15 cellular contexts compared by ENCODE assay signal in the genomic region with DNA sequence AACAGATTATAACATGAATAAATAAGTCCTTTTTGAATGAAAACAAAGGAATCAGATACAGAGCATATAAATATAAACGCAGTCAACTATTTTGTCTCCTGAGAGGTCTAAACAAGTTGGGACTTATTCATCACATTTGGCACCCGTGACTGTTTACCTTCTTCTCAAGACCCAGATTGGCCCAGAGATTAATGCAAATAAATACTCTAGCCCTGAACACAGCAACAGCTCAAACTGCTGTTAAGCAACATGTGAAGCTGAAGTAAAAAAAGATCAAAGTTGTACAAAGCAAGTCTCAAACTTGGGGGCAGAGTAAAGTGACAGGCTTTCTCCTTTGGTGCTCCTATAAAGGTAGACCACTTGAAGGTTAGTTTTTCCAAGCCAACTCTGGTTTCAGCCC.
DNase-seq lines count a peak whose midpoint lies in the region; ATAC-seq and TF ChIP-seq lines count a peak whose summit lies in the region.
"Had no signal": no experiment of that assay in that cellular context is flagged by ENCODE, and none has a peak within 500 bp of the region (broad histone marks: within the 10 kb centered on the region; RNA-seq: fewer than 3 reads in every experiment).

No MANE protein-coding gene starts in this region.

- no peaks in the 10 kb centered on the region for H3K9me3 ChIP-seq in mesenchymal stem cell (ENCODE audit: control insufficient read depth, low read length)
- H3K9me3 ChIP-seq: HAP-1, right atrium auricular region, SJSA1 had no signal

- H3K4me2 ChIP-seq in mesenchymal stem cell (ENCODE audit: low read length, poor library complexity, severe bottlenecking), result no peak overlapping the region

- no peaks in the 10 kb centered on the region for H3K9me3 Mint-ChIP-seq in HFFc6
- H3K9me3 Mint-ChIP-seq in activated CD4-positive, alpha-beta memory T cell treated with anti-CD3 and anti-CD28 coated beads for 36 hours, result no peaks in the 10 kb centered on the region
- H3K9me3 Mint-ChIP-seq: activated naive CD4-positive, alpha-beta T cell treated with anti-CD3 and anti-CD28 coated beads for 36 hours had no signal

- WGBS in mesenchymal stem cell, result 59% methylated on average over 2 of the region's 2 CpGs

- H3K79me1 ChIP-seq in mesenchymal stem cell (replicated peaks; ENCODE audit: low read length, poor library complexity, severe bottlenecking), result peaks cover 2% of the 10 kb centered on the region

- no peak overlapping the region for H2AFZ ChIP-seq in mesenchymal stem cell (ENCODE audit: low read depth, low read length)

- no peak overlapping the region for H4K8ac ChIP-seq in mesenchymal stem cell (ENCODE audit: low read length)

- TF ChIP-seq CTCF in choroid plexus epithelial cell (conservative IDR thresholded peaks at IDR 0.05; ENCODE audit: low read depth, low read length) (no peak), HFFc6 (IDR thresholded peaks at IDR 0.05) (no peak)

- H2AK5ac ChIP-seq in mesenchymal stem cell (ENCODE audit: low read length, severe bottlenecking), result no peak overlapping the region

- H3K14ac ChIP-seq in mesenchymal stem cell (ENCODE audit: low read length in 2 of 2), result no peak overlapping the region

- no peaks in the 10 kb centered on the region for H3K27me3 ChIP-seq in mesenchymal stem cell (ENCODE audit: control insufficient read depth in 1 of 2, insufficient read depth in 1 of 2, low read length in 2 of 2)
- H3K27me3 ChIP-seq: right atrium auricular region, SJSA1 had no signal

- CTCF ChIA-PET in activated CD4-positive, alpha-beta memory T cell treated with anti-CD3 and anti-CD28 coated beads for 36 hours (lab: Charles Lee), result interaction anchor here (0.7 to 1.6 kb wide), 3 partner anchors 15 to 109 kb away, joined by 3 to 5 read pairs (median 4); no protein-coding TSS in a partner anchor

- H3K27ac Mint-ChIP-seq in HFFc6, result no peak overlapping the region
- no peak overlapping the region for H3K27ac Mint-ChIP-seq in activated CD4-positive, alpha-beta memory T cell treated with anti-CD3 and anti-CD28 coated beads for 36 hours
- H3K27ac Mint-ChIP-seq: activated naive CD4-positive, alpha-beta T cell treated with anti-CD3 and anti-CD28 coated beads for 36 hours had no signal

- no peak overlapping the region for H3K4me3 ChIP-seq in choroid plexus epithelial cell (ENCODE audit: low read depth, low read length)
- no peak overlapping the region for H3K4me3 ChIP-seq in mesenchymal stem cell (ENCODE audit: insufficient read depth in 1 of 2, low read depth in 1 of 2, low read length in 2 of 2)
- H3K4me3 ChIP-seq: HAP-1, right atrium auricular region, SJSA1 had no signal

- H3K4me3 Mint-ChIP-seq in HFFc6, result no peak overlapping the region
- no peak overlapping the region for H3K4me3 Mint-ChIP-seq in activated CD4-positive, alpha-beta memory T cell treated with anti-CD3 and anti-CD28 coated beads for 36 hours
- H3K4me3 Mint-ChIP-seq: activated naive CD4-positive, alpha-beta T cell treated with anti-CD3 and anti-CD28 coated beads for 36 hours had no signal

- H4K91ac ChIP-seq in mesenchymal stem cell (ENCODE audit: low read length), result no peak overlapping the region

- H3K4ac ChIP-seq in mesenchymal stem cell (ENCODE audit: low read depth in 1 of 2, low read length in 2 of 2), result no peak overlapping the region

- no peak overlapping the region for H3K23ac ChIP-seq in mesenchymal stem cell (ENCODE audit: low read length in 2 of 2)

- intact Hi-C loops in activated CD4-positive, alpha-beta memory T cell treated with anti-CD3 and anti-CD28 coated beads for 36 hours (cut with micrococcal nuclease), result no loop called here

- no peak overlapping the region for H3K9ac ChIP-seq in mesenchymal stem cell (ENCODE audit: low read length)

- H3K4me1 ChIP-seq in mesenchymal stem cell (ENCODE audit: control insufficient read depth, insufficient read depth, low read depth, low read length), result no peaks in the 10 kb centered on the region
- H3K4me1 ChIP-seq: HAP-1, right atrium auricular region had no signal

- H3K36me3 Mint-ChIP-seq in HFFc6 (ENCODE audit: low read depth), result no peaks in the 10 kb centered on the region
- H3K36me3 Mint-ChIP-seq in activated CD4-positive, alpha-beta memory T cell treated with anti-CD3 and anti-CD28 coated beads for 36 hours, result no peaks in the 10 kb centered on the region

- peaks cover 19% of the 10 kb centered on the region for H3K27me3 Mint-ChIP-seq in HFFc6 (ENCODE audit: insufficient read depth)
- H3K27me3 Mint-ChIP-seq in activated CD4-positive, alpha-beta memory T cell treated with anti-CD3 and anti-CD28 coated beads for 36 hours, result peaks cover 11% of the 10 kb centered on the region

- H3K18ac ChIP-seq in mesenchymal stem cell (ENCODE audit: low read depth in 1 of 2, low read length in 2 of 2), result no peak overlapping the region

- POLR2A ChIA-PET in activated CD4-positive, alpha-beta memory T cell treated with anti-CD3 and anti-CD28 coated beads for 36 hours (lab: Charles Lee), result no interaction called here

- peaks cover 14% of the 10 kb centered on the region for H3K4me1 Mint-ChIP-seq in HFFc6 (ENCODE audit: low read depth)
- no peaks in the 10 kb centered on the region for H3K4me1 Mint-ChIP-seq in activated CD4-positive, alpha-beta memory T cell treated with anti-CD3 and anti-CD28 coated beads for 36 hours (ENCODE audit: low read depth)

- DNase-seq in DMS79 (lab: John Stamatoyannopoulos, UW), result peak; percentile 49
- peak; percentile 61 for DNase-seq in NCI-H2029 treated with DMSO at 0.1 percent for 48 hours (lab: John Stamatoyannopoulos, UW)
- DNase-seq in choroid plexus epithelial cell (ENCODE audit: low read depth), result peak; percentile 33
- DNase-seq in mesenchymal stem cell, result peak; percentile 41
- DNase-seq in HFFc6, result no peak
- DNase-seq in activated CD4-positive, alpha-beta memory T cell treated with anti-CD3 and anti-CD28 coated beads for 36 hours, result no peak
- DNase-seq: activated CD4-positive, alpha-beta T cell treated with anti-CD3 and anti-CD28 coated beads for 4 hours; activated CD8-positive, alpha-beta memory T cell treated with anti-CD3 and anti-CD28 coated beads, Interleukin-2, amount 50 U/mL, for 48 hours; activated naive CD4-positive, alpha-beta T cell treated with anti-CD3 and anti-CD28 coated beads for 36 hours; NCI-H226 had no signal

- no peak overlapping the region for H2BK15ac ChIP-seq in mesenchymal stem cell (ENCODE audit: low read depth, poor library complexity, severe bottlenecking)

- H2BK5ac ChIP-seq in mesenchymal stem cell (ENCODE audit: low read depth, low read length, poor library complexity, severe bottlenecking), result no peak overlapping the region

- H3K36me3 ChIP-seq in mesenchymal stem cell (ENCODE audit: control insufficient read depth in 1 of 2, insufficient read depth in 2 of 2, low read depth in 1 of 2, low read length in 2 of 2), result no peaks in the 10 kb centered on the region
- H3K36me3 ChIP-seq: HAP-1, right atrium auricular region, SJSA1 had no signal

- H3K27ac ChIP-seq in mesenchymal stem cell (ENCODE audit: low read length, poor library complexity, severe bottlenecking), result no peak overlapping the region
- H3K27ac ChIP-seq: right atrium auricular region, SJSA1 had no signal

- no peak overlapping the region for H2BK120ac ChIP-seq in mesenchymal stem cell (ENCODE audit: low read depth, low read length)

- no peak for ATAC-seq in HG03520 (IDR thresholded peaks at IDR 0.05; ENCODE audit: unreplicated experiment)
- ATAC-seq in GM19324 (IDR thresholded peaks at IDR 0.05; ENCODE audit: low FRiP score, unreplicated experiment), result no peak

- H2BK12ac ChIP-seq in mesenchymal stem cell (ENCODE audit: low read length in 2 of 2), result no peak overlapping the region

Comparison
In these comparisons a context has a peak if more than half of its experiments do, and no peak if none do; other contexts are left out.
1. DNase-seq: peak in DMS79 (single experiment), NCI-H2029 treated with DMSO at 0.1 percent for 48 hours (single experiment), choroid plexus epithelial cell (single experiment) and mesenchymal stem cell (single experiment); none in HFFc6 (single experiment) and activated CD4-positive, alpha-beta memory T cell treated with anti-CD3 and anti-CD28 coated beads for 36 hours (single experiment).